In genomic region chr1:204077979-204078696, GRCh38 we compare ENCODE assay signal across 8 cellular contexts. TPM values are rescaled to one million over a fixed set of nuclear protein-coding genes. Genes with fewer than 3 reads are reported as not detected.
DNase-seq lines count a peak whose midpoint lies in the region; ATAC-seq and TF ChIP-seq lines count a peak whose summit lies in the region.

No MANE protein-coding gene starts in this region.

- peaks cover 100% of the 10 kb centered on the region for H3K4me1 ChIP-seq in left ventricle myocardium inferior
- peaks cover 42% of the 10 kb centered on the region for H3K4me1 ChIP-seq in mesenchymal stem cell (ENCODE audit: control insufficient read depth, insufficient read depth, low read depth, low read length)

- H3K4me1 Mint-ChIP-seq in activated CD8-positive, alpha-beta memory T cell treated with anti-CD3 and anti-CD28 coated beads, Interleukin-2, amount 10 ng/mL, durations not matched to agents 7 days and 5 days: peaks cover 21% of the 10 kb centered on the region

- H3K27ac Mint-ChIP-seq in activated CD8-positive, alpha-beta memory T cell treated with anti-CD3 and anti-CD28 coated beads, Interleukin-2, amount 10 ng/mL, durations not matched to agents 7 days and 5 days: no peak overlapping the region

- H3K9me3 Mint-ChIP-seq in activated CD8-positive, alpha-beta memory T cell treated with anti-CD3 and anti-CD28 coated beads, Interleukin-2, amount 10 ng/mL, durations not matched to agents 7 days and 5 days (ENCODE audit: low read depth): no peaks in the 10 kb centered on the region

- peak overlapping the region; percentile 33 to 97 for H2BK12ac ChIP-seq in mesenchymal stem cell (ENCODE audit: low read length in 2 of 2)

- H3K9me3 ChIP-seq in left ventricle myocardium inferior (replicated peaks) (no peaks in the 10 kb centered on the region), mesenchymal stem cell (ENCODE audit: control insufficient read depth, low read length) (no peaks in the 10 kb centered on the region)

- peak overlapping the region; percentile 67 for H3K27ac ChIP-seq in left ventricle myocardium inferior (replicated peaks)
- H3K27ac ChIP-seq in caudate nucleus (ENCODE audit: low read depth, low read length): peak overlapping the region; percentile 87
- H3K27ac ChIP-seq in mesenchymal stem cell (ENCODE audit: low read length, poor library complexity, severe bottlenecking): no peak overlapping the region

- peaks cover 5% of the 10 kb centered on the region for H3K79me1 ChIP-seq in mesenchymal stem cell (replicated peaks; ENCODE audit: low read length, poor library complexity, severe bottlenecking)

- no peak overlapping the region for H2AK5ac ChIP-seq in mesenchymal stem cell (ENCODE audit: low read length, severe bottlenecking)

- H2BK120ac ChIP-seq in mesenchymal stem cell (ENCODE audit: low read depth, low read length): peak overlapping the region; percentile 25

- CTCF ChIA-PET in activated CD8-positive, alpha-beta memory T cell treated with anti-CD3 and anti-CD28 coated beads, Interleukin-2, amount 10 ng/mL, durations not matched to agents 7 days and 5 days (lab: Charles Lee): no interaction called here

- H3K23ac ChIP-seq in mesenchymal stem cell (ENCODE audit: low read length in 2 of 2): no peak overlapping the region

- DNase-seq in left ventricle myocardium inferior (no peak), Right ventricle myocardium superior (no peak), caudate nucleus (lab: John Stamatoyannopoulos, UW) (peak in 19 of 61 donors; percentile 10 to 70 (median 39)), mesenchymal stem cell (peak; percentile 32), NOMO-1 (lab: John Stamatoyannopoulos, UW; ENCODE audit: unreplicated experiment in 2 of 2) (no peak)
- DNase-seq in activated CD8-positive, alpha-beta memory T cell treated with anti-CD3 and anti-CD28 coated beads, Interleukin-2, amount 10 ng/mL, durations not matched to agents 7 days and 5 days: no peak

- peak overlapping the region; percentile 87 for H4K91ac ChIP-seq in mesenchymal stem cell (ENCODE audit: low read length)

- 45% methylated on average over 17 of the region's 17 CpGs for WGBS in mesenchymal stem cell

- no peak overlapping the region for H3K4me3 Mint-ChIP-seq in activated CD8-positive, alpha-beta memory T cell treated with anti-CD3 and anti-CD28 coated beads, Interleukin-2, amount 10 ng/mL, durations not matched to agents 7 days and 5 days

- peak overlapping the region in 1 of 2 experiments; percentile 19 for H3K14ac ChIP-seq in mesenchymal stem cell (ENCODE audit: low read length in 2 of 2)

- H2AFZ ChIP-seq in mesenchymal stem cell (ENCODE audit: low read depth, low read length): no peak overlapping the region

- ATAC-seq in Right ventricle myocardium superior (ENCODE audit: poor library complexity): no peak
- ATAC-seq in activated CD8-positive, alpha-beta memory T cell treated with anti-CD3 and anti-CD28 coated beads, Interleukin-2, amount 10 ng/mL, durations not matched to agents 7 days and 5 days: no peak
- ATAC-seq in GM18519 (IDR thresholded peaks at IDR 0.05; ENCODE audit: low FRiP score, unreplicated experiment): no peak
- ATAC-seq in HG03175 (IDR thresholded peaks at IDR 0.05; ENCODE audit: unreplicated experiment): no peak

- no peaks in the 10 kb centered on the region for H3K36me3 ChIP-seq in left ventricle myocardium inferior
- H3K36me3 ChIP-seq in mesenchymal stem cell (ENCODE audit: control insufficient read depth in 1 of 2, insufficient read depth in 2 of 2, low read depth in 1 of 2, low read length in 2 of 2): no peaks in the 10 kb centered on the region

- H3K4me2 ChIP-seq in mesenchymal stem cell (ENCODE audit: low read length, poor library complexity, severe bottlenecking): no peak overlapping the region

- TF ChIP-seq CTCF in left ventricle myocardium inferior (IDR thresholded peaks at IDR 0.05; ENCODE audit: borderline replicate concordance): no peak

- H3K18ac ChIP-seq in mesenchymal stem cell (ENCODE audit: low read depth in 1 of 2, low read length in 2 of 2): peak overlapping the region; percentile 15 to 68

- H2BK5ac ChIP-seq in mesenchymal stem cell (ENCODE audit: low read depth, low read length, poor library complexity, severe bottlenecking): no peak overlapping the region

- H3K27me3 ChIP-seq in left ventricle myocardium inferior (ENCODE audit: low read depth) (no peaks in the 10 kb centered on the region), mesenchymal stem cell (ENCODE audit: control insufficient read depth in 1 of 2, insufficient read depth in 1 of 2, low read length in 2 of 2) (peaks cover 0 to 23% of the 10 kb centered on the region in 2 experiments)

- peaks cover 51% of the 10 kb centered on the region for H3K27me3 Mint-ChIP-seq in activated CD8-positive, alpha-beta memory T cell treated with anti-CD3 and anti-CD28 coated beads, Interleukin-2, amount 10 ng/mL, durations not matched to agents 7 days and 5 days

- H3K4ac ChIP-seq in mesenchymal stem cell (ENCODE audit: low read depth in 1 of 2, low read length in 2 of 2): peak overlapping the region in 1 of 2 experiments; percentile 79

- intact Hi-C loops in left ventricle myocardium inferior (cut with micrococcal nuclease) (no loop called here), Right ventricle myocardium superior (cut with DNase I) (loop anchor here (5.0 kb wide), 1 partner anchor 49 kb away; no protein-coding TSS in a partner anchor)

- peak overlapping the region; percentile 23 for H2BK15ac ChIP-seq in mesenchymal stem cell (ENCODE audit: low read depth, poor library complexity, severe bottlenecking)

- H3K9ac ChIP-seq in mesenchymal stem cell (ENCODE audit: low read length): no peak overlapping the region

- H3K4me3 ChIP-seq in left ventricle myocardium inferior: peak overlapping the region; percentile 25
- H3K4me3 ChIP-seq in mesenchymal stem cell (ENCODE audit: insufficient read depth in 1 of 2, low read depth in 1 of 2, low read length in 2 of 2): no peak overlapping the region

- H4K8ac ChIP-seq in mesenchymal stem cell (ENCODE audit: low read length): peak overlapping the region; percentile 97

- H3K36me3 Mint-ChIP-seq in activated CD8-positive, alpha-beta memory T cell treated with anti-CD3 and anti-CD28 coated beads, Interleukin-2, amount 10 ng/mL, durations not matched to agents 7 days and 5 days: no peaks in the 10 kb centered on the region

RNA-seq across cellular contexts. Expression of gene SOX13, which starts 5.2 kb away (rescaled TPM):
- total RNA-seq in left ventricle myocardium inferior (13.1 TPM), Right ventricle myocardium superior (12.4 TPM)
- 5.9 TPM for polyA plus RNA-seq in mesenchymal stem cell (2013, experiment 1 of 2)
- 5.8 TPM for polyA plus RNA-seq in mesenchymal stem cell (2013, experiment 2 of 2)
- 1 to 10 TPM; 1.0 to 1.9 TPM for total RNA-seq in activated CD8-positive, alpha-beta memory T cell treated with anti-CD3 and anti-CD28 coated beads, Interleukin-2, amount 10 ng/mL, durations not matched to agents 7 days and 5 days
